8 cellular contexts compared by ENCODE assay signal in the genomic region with DNA sequence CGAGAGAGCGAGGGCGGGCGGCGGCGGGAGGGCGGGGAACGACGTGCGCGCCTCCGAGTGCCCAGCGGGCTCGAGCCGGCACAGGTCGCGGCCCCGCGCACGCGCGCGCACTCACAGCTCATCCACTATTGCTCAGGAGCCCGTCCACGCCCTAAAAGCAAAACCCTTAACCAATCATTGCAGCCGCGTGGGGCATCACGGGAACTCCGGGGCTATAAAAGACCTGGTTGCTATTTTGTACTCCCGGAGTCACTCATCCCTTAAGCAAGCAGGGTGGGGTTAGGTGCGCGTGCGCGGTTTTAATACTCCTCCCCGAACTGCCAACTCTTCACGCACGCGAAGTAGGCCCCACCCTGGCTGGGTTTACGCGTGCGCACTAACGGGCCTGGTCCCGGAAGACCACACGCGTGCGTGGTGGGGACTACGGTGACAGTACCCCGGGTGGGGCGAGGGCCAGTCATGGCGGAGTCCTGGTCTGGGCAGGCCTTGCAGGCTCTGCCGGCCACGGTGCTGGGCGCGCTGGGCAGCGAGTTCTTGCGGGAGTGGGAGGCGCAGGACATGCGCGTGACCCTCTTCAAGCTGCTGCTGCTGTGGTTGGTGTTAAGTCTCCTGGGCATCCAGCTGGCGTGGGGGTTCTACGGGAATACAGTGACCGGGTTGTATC. TPM values are rescaled to one million over a fixed set of nuclear protein-coding genes. Genes with fewer than 3 reads are reported as not detected.
DNase-seq lines count a peak whose midpoint lies in the region; ATAC-seq, FAIRE-seq and TF ChIP-seq lines count a peak whose summit lies in the region.

A gene (minus strand): TSS at position 9 of the 664 bp plus-strand sequence. CDS start 36,387 bp downstream, outside the sequence.
A gene with protein sequence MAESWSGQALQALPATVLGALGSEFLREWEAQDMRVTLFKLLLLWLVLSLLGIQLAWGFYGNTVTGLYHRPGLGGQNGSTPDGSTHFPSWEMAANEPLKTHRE (plus strand): TSS at position 456 of the 664 bp plus-strand sequence. CDS start 4 bp downstream, at position 460.

- H3K36me3 ChIP-seq in bronchial epithelial cell (ENCODE audit: control insufficient read depth, insufficient read depth, low read length) (peaks cover 13% of the 10 kb centered on the region), small intestine (ENCODE audit: control insufficient read depth in 2 of 2, insufficient read depth in 2 of 2, low read length in 2 of 2) (peaks cover 0 to 2% of the 10 kb centered on the region in 2 donors)

- POLR2A ChIA-PET in AG04449 (lab: Yijun Ruan, JAX), result interaction anchor here (0.5 to 2.5 kb wide), 19 partner anchors 9 to 304 kb away, joined by 3 to 22 read pairs (median 4); a partner anchor contains a TSS

- DNase-seq in AG04449 (ENCODE audit: low read depth, low spot score) (peak; percentile 99), NCI-H2227 treated with DMSO at 0.1 percent for 48 hours (lab: John Stamatoyannopoulos, UW) (peak; percentile 94), bronchial epithelial cell (ENCODE audit: low read depth) (peak; percentile 99), iPS-NIHi11 (ENCODE audit: low spot score) (peak; percentile 99), small intestine (peak; percentile 100)

- CTCF ChIA-PET in AG04449 (lab: Yijun Ruan, JAX), result interaction anchor here (0.9 to 1.6 kb wide), 2 partner anchors 72 kb away, joined by 3 to 6 read pairs; a partner anchor contains a TSS

- WGBS in small intestine, 3 donors, result 0% methylated on average over 49 to 62 of the region's 62 CpGs

- H3K9me3 ChIP-seq in small intestine (ENCODE audit: control insufficient read depth, low read depth), result no peaks in the 10 kb centered on the region

- peaks cover 10 to 14% of the 10 kb centered on the region in 2 donors for H3K4me1 ChIP-seq in small intestine (ENCODE audit: control insufficient read depth in 2 of 2, insufficient read depth in 1 of 2, low read depth in 1 of 2, low read length in 1 of 2)

- ATAC-seq in GM18907 (IDR thresholded peaks at IDR 0.05; ENCODE audit: unreplicated experiment) (peak; percentile 74), HG03159 (IDR thresholded peaks at IDR 0.05; ENCODE audit: unreplicated experiment) (peak; percentile 74)

- H3K4me3 ChIP-seq in AG04449 (ENCODE audit: low read depth, low read length), result peak within 1 kb of the TSS; percentile 96
- H3K4me3 ChIP-seq in WI38 (ENCODE audit: low read depth, low read length), result peak within 1 kb of the TSS; percentile 68
- peak within 1 kb of the TSS; percentile 79 for H3K4me3 ChIP-seq in bronchial epithelial cell (ENCODE audit: low read depth, low read length)
- peak within 1 kb of the TSS; percentile 79 to 87 for H3K4me3 ChIP-seq in small intestine (ENCODE audit: low read depth in 1 of 2, low read length in 2 of 2)

- H3K27ac ChIP-seq in small intestine (ENCODE audit: low read depth in 1 of 2, low read length in 1 of 2), result peak within 1 kb of the TSS; percentile 96 to 100

- no peaks in the 10 kb centered on the region for H3K27me3 ChIP-seq in bronchial epithelial cell (ENCODE audit: control insufficient read depth, insufficient read depth, low read length)
- H3K27me3 ChIP-seq in small intestine (ENCODE audit: control insufficient read depth in 2 of 2, insufficient read depth in 2 of 2, low read length in 2 of 2), result no peaks in the 10 kb centered on the region

- FAIRE-seq in bronchial epithelial cell (lab: Jason Lieb, UNC) (no peak), small intestine (lab: Jason Lieb, UNC) (no peak)

- TF ChIP-seq CTCF in AG04449 (IDR thresholded peaks at IDR 0.05; ENCODE audit: insufficient read depth, low read length, missing control alignments), result no peak
- TF ChIP-seq CTCF in WI38 (IDR thresholded peaks at IDR 0.05; ENCODE audit: low read depth, low read length), result no peak
- TF ChIP-seq CTCF in bronchial epithelial cell (IDR thresholded peaks at IDR 0.05; ENCODE audit: insufficient read depth, low read length, severe bottlenecking), result no peak

RNA-seq across cellular contexts. Expression of the first gene that starts in this region (rescaled TPM):
- total RNA-seq in bronchial epithelial cell, result 300 and 621 TPM in 2 replicates
- polyA plus RNA-seq in small intestine, result 100 to 1,000 TPM; 357 to 371 (median 368) TPM

RNA-seq across cellular contexts. Expression of the second gene that starts in this region (rescaled TPM):
- total RNA-seq in bronchial epithelial cell, result 4.5 and 9.1 TPM in 2 replicates
- 10 to 100 TPM; 31.1 to 41.8 (median 33.3) TPM for polyA plus RNA-seq in small intestine

Comparison
In these comparisons a context has a peak if more than half of its experiments do, and no peak if none do; other contexts are left out.
1. Peak in every context shown above with its lines: DNase-seq, ATAC-seq, H3K4me3 ChIP-seq and H3K27ac ChIP-seq.